8 cellular contexts compared by ENCODE assay signal in genomic region chr15:45198337-45199135, GRCh38. TPM values are rescaled to one million over a fixed set of nuclear protein-coding genes. Genes with fewer than 3 reads are reported as not detected.
A peak's percentile ranks its signal among the peaks of the same experiment; 100 is the strongest.
DNase-seq lines count a peak whose midpoint lies in the region; ATAC-seq and TF ChIP-seq lines count a peak whose summit lies in the region.

No MANE protein-coding gene starts in this region.

- H3K9ac ChIP-seq in fibroblast of lung (ENCODE audit: insufficient read depth, low read length): peak overlapping the region; percentile 59

- H3K79me2 ChIP-seq in PC-9 (ENCODE audit: low read depth): no peaks in the 10 kb centered on the region
- H3K79me2 ChIP-seq in fibroblast of lung (ENCODE audit: control insufficient read depth, insufficient read depth, low read length): no peaks in the 10 kb centered on the region

- no peaks in the 10 kb centered on the region for H3K9me2 ChIP-seq in PC-9 (ENCODE audit: insufficient read depth)

- TF ChIP-seq EP300 in Ishikawa (IDR thresholded peaks at IDR 0.05; ENCODE audit: borderline replicate concordance): no peak

- DNase-seq in DMS53 (lab: John Stamatoyannopoulos, UW) (peak; percentile 95), PC-9 (peak; percentile 88 to 94), fibroblast of lung (ENCODE audit: low read depth in 2 of 2) (peak; percentile 93 to 99)
- DNase-seq in activated T-cell treated with anti-CD3 and anti-CD28 coated beads, Interleukin-2, amount 50 U/mL, for 48 hours: peak; percentile 97 to 98
- peak; percentile 74 to 99 (median 98) for DNase-seq in naive thymus-derived CD8-positive, alpha-beta T cell
- DNase-seq in stimulated activated naive B cell treated with anti-CD40 and anti-IgM and Interleukin-4, amounts not matched to agents 10 μg/mL and 1 μg/mL and 100 μg/mL, for 72 hours: peak; percentile 95

- H3K4me3 ChIP-seq in PC-9 (peak overlapping the region; percentile 80), fibroblast of lung (replicated peaks in 1 of 4; ENCODE audit: control extremely low read depth in 1 of 4, insufficient read depth in 1 of 4, low read depth in 3 of 4, low read length in 4 of 4) (peak overlapping the region; percentile 83 to 88 (median 87))

- no peak overlapping the region for H3K27ac Mint-ChIP-seq in naive thymus-derived CD8-positive, alpha-beta T cell
- no peak overlapping the region for H3K27ac Mint-ChIP-seq in stimulated activated naive B cell treated with anti-CD40 and anti-IgM and Interleukin-4, amounts not matched to agents 10 μg/mL and 1 μg/mL and 100 μg/mL, for 72 hours

- H3K9me3 ChIP-seq in PC-9 (ENCODE audit: insufficient read depth, low read depth) (no peaks in the 10 kb centered on the region), fibroblast of lung (ENCODE audit: control insufficient read depth, insufficient read depth, low read depth, low read length) (no peaks in the 10 kb centered on the region)

- TF ChIP-seq CTCF in PC-9 (conservative IDR thresholded peaks at IDR 0.05): peak; percentile 77
- TF ChIP-seq CTCF in fibroblast of lung (conservative IDR thresholded peaks at IDR 0.05 in 1 of 2, IDR thresholded peaks at IDR 0.05 in 1 of 2; ENCODE audit: low read depth in 1 of 2, low read length in 2 of 2): peak; percentile 85 to 86

- peaks cover 19% of the 10 kb centered on the region for H3F3A ChIP-seq in PC-9 (ENCODE audit: insufficient read depth, low read depth)

- H3K27ac ChIP-seq in PC-9 (no peak overlapping the region), fibroblast of lung (ENCODE audit: insufficient read depth, low read length) (peak overlapping the region; percentile 82)

- H4K20me1 ChIP-seq in PC-9 (ENCODE audit: insufficient read depth) (no peaks in the 10 kb centered on the region), fibroblast of lung (ENCODE audit: control insufficient read depth, extremely low read depth, insufficient read depth, low read length) (no peaks in the 10 kb centered on the region)

- H3K27me3 ChIP-seq in PC-9 (ENCODE audit: insufficient read depth, low read depth) (no peaks in the 10 kb centered on the region), fibroblast of lung (ENCODE audit: control insufficient read depth, insufficient read depth, low read length) (no peaks in the 10 kb centered on the region)

- peak; percentile 56 for ATAC-seq in GM21528 (IDR thresholded peaks at IDR 0.05; ENCODE audit: low FRiP score, unreplicated experiment)
- peak; percentile 62 to 70 for ATAC-seq in naive thymus-derived CD8-positive, alpha-beta T cell
- peak; percentile 69 to 71 for ATAC-seq in stimulated activated naive B cell treated with anti-CD40 and anti-IgM and Interleukin-4, amounts not matched to agents 10 μg/mL and 1 μg/mL and 100 μg/mL, for 72 hours (replicated peaks)

- peaks cover 0 to 5% (median 0%) of the 10 kb centered on the region in 9 donors for H3K9me3 Mint-ChIP-seq in naive thymus-derived CD8-positive, alpha-beta T cell
- H3K9me3 Mint-ChIP-seq in stimulated activated naive B cell treated with anti-CD40 and anti-IgM and Interleukin-4, amounts not matched to agents 10 μg/mL and 1 μg/mL and 100 μg/mL, for 72 hours: no peaks in the 10 kb centered on the region

- H3K27me3 Mint-ChIP-seq in naive thymus-derived CD8-positive, alpha-beta T cell: peaks cover 0 to 4% (median 0%) of the 10 kb centered on the region in 5 donors
- peaks cover 0 to 5% of the 10 kb centered on the region in 2 donors for H3K27me3 Mint-ChIP-seq in stimulated activated naive B cell treated with anti-CD40 and anti-IgM and Interleukin-4, amounts not matched to agents 10 μg/mL and 1 μg/mL and 100 μg/mL, for 72 hours

- POLR2A ChIA-PET in PC-9 (lab: Charles Lee; ENCODE audit: unreplicated experiment): interaction anchor here (0.6 to 0.7 kb wide), 2 partner anchors 12 to 161 kb away, joined by 4 to 12 read pairs; no protein-coding TSS in a partner anchor
- POLR2A ChIA-PET in naive thymus-derived CD8-positive, alpha-beta T cell (lab: Charles Lee): interaction anchor here (0.7 to 5.2 kb wide), 16 partner anchors 9 to 910 kb away, joined by 3 to 88 read pairs (median 5); partner anchors contain the start of genes BLOC1S6, GOLM2 and SHF

- H3K36me3 Mint-ChIP-seq in naive thymus-derived CD8-positive, alpha-beta T cell: no peaks in the 10 kb centered on the region
- H3K36me3 Mint-ChIP-seq in stimulated activated naive B cell treated with anti-CD40 and anti-IgM and Interleukin-4, amounts not matched to agents 10 μg/mL and 1 μg/mL and 100 μg/mL, for 72 hours: peaks cover 7 to 10% of the 10 kb centered on the region in 2 donors

- H3K4me3 Mint-ChIP-seq in naive thymus-derived CD8-positive, alpha-beta T cell: no peak overlapping the region
- H3K4me3 Mint-ChIP-seq in stimulated activated naive B cell treated with anti-CD40 and anti-IgM and Interleukin-4, amounts not matched to agents 10 μg/mL and 1 μg/mL and 100 μg/mL, for 72 hours: no peak overlapping the region

- CTCF ChIA-PET in PC-9 (lab: Charles Lee): interaction anchor here (0.6 to 1.1 kb wide), 4 partner anchors 30 to 229 kb away, joined by 3 to 9 read pairs (median 4); no protein-coding TSS in a partner anchor

- H3K4me2 ChIP-seq in PC-9: peak overlapping the region; percentile 97
- peak overlapping the region; percentile 100 for H3K4me2 ChIP-seq in fibroblast of lung (ENCODE audit: extremely low read depth, insufficient read depth, low read length)

- H3K4me1 ChIP-seq in PC-9 (replicated peaks; ENCODE audit: insufficient read depth): no peaks in the 10 kb centered on the region
- H3K4me1 ChIP-seq in fibroblast of lung (ENCODE audit: control insufficient read depth, extremely low read depth, insufficient read depth, low read length): peaks cover 6% of the 10 kb centered on the region

- H3K36me3 ChIP-seq in PC-9 (ENCODE audit: low read depth) (no peaks in the 10 kb centered on the region), fibroblast of lung (ENCODE audit: control insufficient read depth, insufficient read depth, low read length) (no peaks in the 10 kb centered on the region)

- no TSS peak for BruUV-seq in PC-9 (replicated peaks; lab: Mats Ljungman, UMichigan)

- H3K4me1 Mint-ChIP-seq in naive thymus-derived CD8-positive, alpha-beta T cell: peaks cover 0 to 19% (median 15%) of the 10 kb centered on the region in 4 donors
- peaks cover 7 to 17% of the 10 kb centered on the region in 2 donors for H3K4me1 Mint-ChIP-seq in stimulated activated naive B cell treated with anti-CD40 and anti-IgM and Interleukin-4, amounts not matched to agents 10 μg/mL and 1 μg/mL and 100 μg/mL, for 72 hours

- intact Hi-C loops in PC-9 (cut with micrococcal nuclease; ENCODE audit: unreplicated experiment): loop anchor here (1.0 to 2.0 kb wide), 3 partner anchors 31 to 72 kb away; no protein-coding TSS in a partner anchor

- H2AFZ ChIP-seq in PC-9 (peak overlapping the region; percentile 89), fibroblast of lung (ENCODE audit: low read length) (peak overlapping the region; percentile 99)

- peak; percentile 10 for TF ChIP-seq RAD21 in Ishikawa (IDR thresholded peaks at IDR 0.05; ENCODE audit: low read depth)

TF ChIP-seq in Ishikawa, 13 proteins besides CTCF, POLR2A, EP300 and RAD21 (continues in another document):
- no peak; the same call in 1 of the 2 replicates for TF ChIP-seq CEBPB (IDR thresholded peaks at IDR 0.05)
- TF ChIP-seq USF1 (IDR thresholded peaks at IDR 0.05): peak; percentile 35; the same call in 1 of the 2 replicates
- TF ChIP-seq TCF12 (IDR thresholded peaks at IDR 0.05; ENCODE audit: low read depth): peak; percentile 66
- peak; percentile 35; the same call in 1 of the 2 replicates for TF ChIP-seq CREB1 (IDR thresholded peaks at IDR 0.05; ENCODE audit: low read depth)
- TF ChIP-seq EGR1 (IDR thresholded peaks at IDR 0.05): no peak
- TF ChIP-seq, protein P1, sequence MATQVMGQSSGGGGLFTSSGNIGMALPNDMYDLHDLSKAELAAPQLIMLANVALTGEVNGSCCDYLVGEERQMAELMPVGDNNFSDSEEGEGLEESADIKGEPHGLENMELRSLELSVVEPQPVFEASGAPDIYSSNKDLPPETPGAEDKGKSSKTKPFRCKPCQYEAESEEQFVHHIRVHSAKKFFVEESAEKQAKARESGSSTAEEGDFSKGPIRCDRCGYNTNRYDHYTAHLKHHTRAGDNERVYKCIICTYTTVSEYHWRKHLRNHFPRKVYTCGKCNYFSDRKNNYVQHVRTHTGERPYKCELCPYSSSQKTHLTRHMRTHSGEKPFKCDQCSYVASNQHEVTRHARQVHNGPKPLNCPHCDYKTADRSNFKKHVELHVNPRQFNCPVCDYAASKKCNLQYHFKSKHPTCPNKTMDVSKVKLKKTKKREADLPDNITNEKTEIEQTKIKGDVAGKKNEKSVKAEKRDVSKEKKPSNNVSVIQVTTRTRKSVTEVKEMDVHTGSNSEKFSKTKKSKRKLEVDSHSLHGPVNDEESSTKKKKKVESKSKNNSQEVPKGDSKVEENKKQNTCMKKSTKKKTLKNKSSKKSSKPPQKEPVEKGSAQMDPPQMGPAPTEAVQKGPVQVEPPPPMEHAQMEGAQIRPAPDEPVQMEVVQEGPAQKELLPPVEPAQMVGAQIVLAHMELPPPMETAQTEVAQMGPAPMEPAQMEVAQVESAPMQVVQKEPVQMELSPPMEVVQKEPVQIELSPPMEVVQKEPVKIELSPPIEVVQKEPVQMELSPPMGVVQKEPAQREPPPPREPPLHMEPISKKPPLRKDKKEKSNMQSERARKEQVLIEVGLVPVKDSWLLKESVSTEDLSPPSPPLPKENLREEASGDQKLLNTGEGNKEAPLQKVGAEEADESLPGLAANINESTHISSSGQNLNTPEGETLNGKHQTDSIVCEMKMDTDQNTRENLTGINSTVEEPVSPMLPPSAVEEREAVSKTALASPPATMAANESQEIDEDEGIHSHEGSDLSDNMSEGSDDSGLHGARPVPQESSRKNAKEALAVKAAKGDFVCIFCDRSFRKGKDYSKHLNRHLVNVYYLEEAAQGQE (IDR thresholded peaks at IDR 0.05; ENCODE audit: low read depth): no peak

RNA-seq across cellular contexts. Expression of gene SHF, which starts 10.8 kb away (rescaled TPM):
- 6.1 and 6.3 TPM in 2 replicates for total RNA-seq in PC-9 (2021)
- total RNA-seq in fibroblast of lung: 3.3 and 3.6 TPM in 2 replicates
- 0.82 and 0.85 TPM in 2 replicates for polyA plus RNA-seq in fibroblast of lung
- polyA plus RNA-seq in fibroblast of lung (2012): 1.3 and 1.5 TPM in 2 replicates
- 7.0 TPM in 1 of 2 replicates, not detected in the other for polyA minus RNA-seq in fibroblast of lung (ENCODE audit: low replicate concordance)
- 1 to 10 TPM; 8.1 to 9.7 TPM for total RNA-seq in naive thymus-derived CD8-positive, alpha-beta T cell
- polyA plus RNA-seq in naive thymus-derived CD8-positive, alpha-beta T cell: 1 to 10 TPM; 1.1 to 2.6 (median 1.4) TPM

RNA-seq across cellular contexts. Expression of gene SLC28A2, which starts 53.5 kb away (rescaled TPM):
- total RNA-seq in PC-9 (2021) (not detected in 2 replicates), fibroblast of lung (not detected in 2 replicates)
- polyA plus RNA-seq in fibroblast of lung: not detected in 2 replicates
- not detected in 2 replicates for polyA plus RNA-seq in fibroblast of lung (2012)
- not detected in 2 replicates for polyA minus RNA-seq in fibroblast of lung (ENCODE audit: low replicate concordance)
- total RNA-seq in naive thymus-derived CD8-positive, alpha-beta T cell: not detected
- polyA plus RNA-seq in naive thymus-derived CD8-positive, alpha-beta T cell: not detected
